ENCODE assay signal across 25 cellular contexts in genomic region chr16:69720822-69721430, GRCh38. TPM values are rescaled to one million over a fixed set of nuclear protein-coding genes. Genes with fewer than 3 reads are reported as not detected.
A peak's percentile ranks its signal among the peaks of the same experiment; 100 is the strongest.
DNase-seq lines count a peak whose midpoint lies in the region; ATAC-seq, FAIRE-seq and TF ChIP-seq lines count a peak whose summit lies in the region.
"Had no signal": no experiment of that assay in that cellular context is flagged by ENCODE, and none has a peak within 500 bp of the region (broad histone marks: within the 10 kb centered on the region; RNA-seq: fewer than 3 reads in every experiment).

No MANE protein-coding gene starts in this region.

- TF ChIP-seq CTCF in HepG2 (CRISPR knock-in tag; IDR thresholded peaks at IDR 0.05) (no peak), right lobe of liver (IDR thresholded peaks at IDR 0.05) (no peak), RWPE1 (conservative IDR thresholded peaks at IDR 0.05; ENCODE audit: low read depth) (no peak), osteocyte (IDR thresholded peaks at IDR 0.05) (no peak), endothelial cell (IDR thresholded peaks at IDR 0.05; ENCODE audit: unreplicated experiment) (no peak), GM23338 (conservative IDR thresholded peaks at IDR 0.05; ENCODE audit: low read depth in 2 of 2) (no peak)

- peaks cover 62% of the 10 kb centered on the region for H3K79me2 ChIP-seq in HepG2 (ENCODE audit: insufficient read depth, low read length)
- peaks cover 31% of the 10 kb centered on the region for H3K79me2 ChIP-seq in GM23338 (replicated peaks; ENCODE audit: insufficient read depth)

- no peaks in the 10 kb centered on the region for H3K27me3 ChIP-seq in HepG2 (ENCODE audit: control insufficient read depth in 1 of 2, insufficient read depth in 2 of 2, low read length in 2 of 2)
- H3K27me3 ChIP-seq in right lobe of liver: no peaks in the 10 kb centered on the region
- no peaks in the 10 kb centered on the region for H3K27me3 ChIP-seq in GM23338 (ENCODE audit: insufficient read depth)
- H3K27me3 ChIP-seq: MG63 had no signal

- peak overlapping the region; percentile 87 for H3K27ac ChIP-seq in HepG2 (ENCODE audit: extremely low read length, insufficient read depth, low read length)
- H3K27ac ChIP-seq in right lobe of liver: no peak overlapping the region
- H3K27ac ChIP-seq in RWPE1: peak overlapping the region; percentile 31; the same call in 1 of the 2 replicates
- no peak overlapping the region for H3K27ac ChIP-seq in GM23338 (ENCODE audit: low read depth)
- H3K27ac ChIP-seq: SK-N-MC had no signal

- H3K27me3 Mint-ChIP-seq in osteocyte (ENCODE audit: unreplicated experiment) (no peaks in the 10 kb centered on the region), endothelial cell (ENCODE audit: unreplicated experiment) (peaks cover 8% of the 10 kb centered on the region), GM23338 (ENCODE audit: insufficient read depth, low read depth, poor library complexity) (peaks cover 5% of the 10 kb centered on the region)
- H3K27me3 Mint-ChIP-seq: B cell; CD4-positive, CD25-positive, alpha-beta regulatory T cell had no signal

- H3K4me1 Mint-ChIP-seq in osteocyte (ENCODE audit: unreplicated experiment) (peaks cover 41% of the 10 kb centered on the region), endothelial cell (ENCODE audit: unreplicated experiment) (peaks cover 10% of the 10 kb centered on the region), GM23338 (peaks cover 14% of the 10 kb centered on the region)

- POLR2A ChIA-PET in HepG2 (lab: Yijun Ruan, JAX) (interaction anchor here (4.0 to 10.0 kb wide), 2 partner anchors 18 to 31 kb away, joined by 46 to 211 read pairs; partner anchors contain the start of gene NOB1), RWPE1 (lab: Yijun Ruan, JAX; ENCODE audit: low non-redundant PET) (no interaction called here)

- in situ Hi-C loops in HepG2 (cut with HindIII; ENCODE audit: extremely low pct_ligation_motif_present, low pct_unique_long_range_greater_than_20kb): no loop called here

- peaks cover 13% of the 10 kb centered on the region; the same call in 1 of the 2 replicates for H3F3A ChIP-seq in GM23338 (replicated peaks; ENCODE audit: low read depth)

- no peak for TF ChIP-seq RAD21 in HepG2 (CRISPR knock-in tag; IDR thresholded peaks at IDR 0.05)

- CTCF ChIA-PET in HepG2 (lab: Yijun Ruan, JAX; ENCODE audit: low intra/inter-chr PET ratio, low total read pairs) (no interaction called here), RWPE1 (lab: Yijun Ruan, JAX) (interaction anchor here (0.6 kb wide), 2 partner anchors 49 to 185 kb away, joined by 6 to 7 read pairs; no protein-coding TSS in a partner anchor)

- DNase-seq in HepG2 (ENCODE audit: low spot score) (no peak), right lobe of liver (no peak), RWPE1 (ENCODE audit: low spot score) (no peak), osteocyte (ENCODE audit: extremely low spot score, unreplicated experiment) (peak; percentile 46), endothelial cell (ENCODE audit: low spot score) (no peak), GM23338 (ENCODE audit: low spot score) (no peak)
- DNase-seq: CD4-positive, CD25-positive, alpha-beta regulatory T cell; COR-L47; DND-41; GOT3; MG63; NCI-H1417; NCI-H187; NCI-H446; NCI-H526; OCI-M1; SHP77 treated with DMSO at 0.1 percent for 48 hours; SW 1271 had no signal

- H3K9ac ChIP-seq in HepG2 (ENCODE audit: insufficient read depth, low read depth, low read length): no peak overlapping the region

- TF ChIP-seq POLR2A in HepG2 (IDR thresholded peaks at IDR 0.05; ENCODE audit: insufficient read depth in 1 of 2, low read depth in 2 of 2, low read length in 2 of 2) (no peak), right lobe of liver (IDR thresholded peaks at IDR 0.05) (no peak)

- H2AFZ ChIP-seq in HepG2 (ENCODE audit: low read length) (no peak overlapping the region), GM23338 (no peak overlapping the region)

- no peak for ATAC-seq in HepG2
- no peak for ATAC-seq in right lobe of liver
- no peak for ATAC-seq in GM23338
- no peak for ATAC-seq in GM18907 (IDR thresholded peaks at IDR 0.05; ENCODE audit: unreplicated experiment)
- ATAC-seq: HCT116 had no signal

- TF ChIP-seq EP300 in HepG2 (IDR thresholded peaks at IDR 0.05; ENCODE audit: low read depth in 2 of 2, low read length in 2 of 2) (no peak), HepG2 (CRISPR knock-in tag; IDR thresholded peaks at IDR 0.05; ENCODE audit: borderline replicate concordance) (no peak)

- H3K9me3 ChIP-seq in HepG2 (ENCODE audit: low read length): no peaks in the 10 kb centered on the region
- H3K9me3 ChIP-seq in right lobe of liver: no peaks in the 10 kb centered on the region
- H3K9me3 ChIP-seq: MG63 had no signal

- BruUV-seq in HepG2 (replicated peaks; lab: Mats Ljungman, UMichigan): no TSS peak

- H3K4me2 ChIP-seq in HepG2 (ENCODE audit: low read depth, low read length) (no peak overlapping the region; the same call in 1 of the 2 replicates), GM23338 (no peak overlapping the region)

- H3K4me1 ChIP-seq in HepG2 (ENCODE audit: insufficient read depth, low read length): peaks cover 66% of the 10 kb centered on the region
- H3K4me1 ChIP-seq in right lobe of liver: no peaks in the 10 kb centered on the region
- peaks cover 13% of the 10 kb centered on the region for H3K4me1 ChIP-seq in GM23338 (ENCODE audit: insufficient read depth)

- H3K27ac Mint-ChIP-seq in osteocyte (ENCODE audit: unreplicated experiment) (no peak overlapping the region), endothelial cell (ENCODE audit: unreplicated experiment) (no peak overlapping the region), GM23338 (no peak overlapping the region)
- H3K27ac Mint-ChIP-seq: B cell; CD4-positive, CD25-positive, alpha-beta regulatory T cell had no signal

- 94% methylated on average over 10 of the region's 10 CpGs for WGBS in HepG2 (ENCODE audit: low lambda C conversion rate)
- 83% methylated on average over 5 of the region's 10 CpGs for WGBS in right lobe of liver (ENCODE audit: insufficient coverage, low coverage, low lambda C conversion rate, missing lambda C conversion rate)

- intact Hi-C loops in HepG2 (cut with micrococcal nuclease; ENCODE audit: unreplicated experiment): no loop called here
- intact Hi-C loops in right lobe of liver (cut with DNase I): no loop called here

- no peak overlapping the region for H3K4me3 ChIP-seq in HepG2 (replicated peaks in 1 of 3; ENCODE audit: insufficient read depth in 1 of 3, low read depth in 2 of 3, low read length in 3 of 3)
- no peak overlapping the region for H3K4me3 ChIP-seq in right lobe of liver
- no peak overlapping the region for H3K4me3 ChIP-seq in GM23338
- H3K4me3 ChIP-seq: MG63, SK-N-MC had no signal

- H4K20me1 ChIP-seq in HepG2 (ENCODE audit: insufficient read depth, low read length) (no peaks in the 10 kb centered on the region), GM23338 (replicated peaks; ENCODE audit: insufficient read depth) (no peaks in the 10 kb centered on the region; the same call in 1 of the 2 replicates)

- FAIRE-seq in HepG2 (lab: Jason Lieb, UNC): no peak
- FAIRE-seq: A204.1, GM12891, HTR-8/SVneo had no signal

- H3K4me3 Mint-ChIP-seq in osteocyte (ENCODE audit: unreplicated experiment) (no peak overlapping the region), endothelial cell (ENCODE audit: unreplicated experiment) (no peak overlapping the region), GM23338 (no peak overlapping the region)
- H3K4me3 Mint-ChIP-seq: B cell; CD4-positive, CD25-positive, alpha-beta regulatory T cell had no signal

- H3K36me3 ChIP-seq in HepG2 (replicated peaks in 1 of 2; ENCODE audit: control insufficient read depth in 1 of 2, insufficient read depth in 2 of 2, low read length in 2 of 2): peaks cover 10 to 31% of the 10 kb centered on the region in 2 experiments
- no peaks in the 10 kb centered on the region for H3K36me3 ChIP-seq in right lobe of liver
- peaks cover 3% of the 10 kb centered on the region; the same call in 1 of the 2 replicates for H3K36me3 ChIP-seq in GM23338 (ENCODE audit: insufficient read depth)

- H3K9me3 Mint-ChIP-seq in osteocyte (ENCODE audit: unreplicated experiment) (no peaks in the 10 kb centered on the region), endothelial cell (ENCODE audit: unreplicated experiment) (no peaks in the 10 kb centered on the region), GM23338 (no peaks in the 10 kb centered on the region)
- H3K9me3 Mint-ChIP-seq: CD4-positive, CD25-positive, alpha-beta regulatory T cell had no signal

- H3K36me3 Mint-ChIP-seq in osteocyte (ENCODE audit: unreplicated experiment) (peaks cover 28% of the 10 kb centered on the region), endothelial cell (ENCODE audit: low read depth, unreplicated experiment) (peaks cover 8% of the 10 kb centered on the region), GM23338 (ENCODE audit: low read depth) (peaks cover 4% of the 10 kb centered on the region; the same call in 2 of the 3 replicates)
- H3K36me3 Mint-ChIP-seq: CD4-positive, CD25-positive, alpha-beta regulatory T cell had no signal

- no peaks in the 10 kb centered on the region for H3K9me2 ChIP-seq in GM23338 (ENCODE audit: insufficient read depth)

RNA-seq across cellular contexts. Expression of gene NQO1, which starts 5.4 kb away (rescaled TPM):
- 1,060 and 1,621 TPM in 2 replicates for total RNA-seq in HepG2 (2016; rRNA removed; fragmentation: Illumina TruSeq; extraction: Trizol)
- total RNA-seq in HepG2 (2016; cell fraction: cytosol; rRNA removed; fragmentation: Illumina TruSeq; extraction: Trizol; ENCODE audit: low read depth): 149 and 161 TPM in 2 replicates
- total RNA-seq in HepG2 (2016; cell fraction: insoluble cytoplasmic fraction; rRNA removed; fragmentation: Illumina TruSeq; extraction: Trizol): 1,077 and 1,733 TPM in 2 replicates
- total RNA-seq in HepG2 (2016; cell fraction: membrane; rRNA removed; fragmentation: Illumina TruSeq; extraction: Trizol): 191 and 197 TPM in 2 replicates
- 379 and 382 TPM in 2 replicates for total RNA-seq in HepG2 (2016; cell fraction: nucleus; rRNA removed; fragmentation: Illumina TruSeq; extraction: Trizol)
- polyA plus RNA-seq in HepG2 (2011; rRNA removed): 304 and 464 TPM in 2 replicates
- polyA plus RNA-seq in HepG2 (2011; cell fraction: cytosol; rRNA removed): 354 and 445 TPM in 2 replicates
- 76.3 and 83.7 TPM in 2 replicates for polyA plus RNA-seq in HepG2 (2011; cell fraction: nucleus; rRNA removed)
- 328 and 393 TPM in 2 replicates for polyA plus RNA-seq in HepG2 (2012)
- 156 and 179 TPM in 2 replicates for polyA plus RNA-seq in HepG2 (2016; cell fraction: cytosol; fragmentation: Illumina TruSeq; extraction: Trizol; ENCODE audit: low read depth)
- 1,625 and 1,852 TPM in 2 replicates for polyA plus RNA-seq in HepG2 (2016; cell fraction: insoluble cytoplasmic fraction; fragmentation: Illumina TruSeq; extraction: Trizol; ENCODE audit: low read depth)
- polyA plus RNA-seq in HepG2 (2016; cell fraction: membrane; fragmentation: Illumina TruSeq; extraction: Trizol; ENCODE audit: low read depth): 151 and 153 TPM in 2 replicates
- 546 and 575 TPM in 2 replicates for polyA plus RNA-seq in HepG2 (2016; cell fraction: nucleus; fragmentation: Illumina TruSeq; extraction: Trizol; ENCODE audit: insufficient read depth, low read depth)
- polyA minus RNA-seq in HepG2 (2011; rRNA and poly(A)+ RNA removed; ENCODE audit: low replicate concordance): 222 and 280 TPM in 2 replicates
- polyA minus RNA-seq in HepG2 (2011; cell fraction: cytosol; rRNA and poly(A)+ RNA removed): 119 and 160 TPM in 2 replicates
- 42.0 and 49.5 TPM in 2 replicates for polyA minus RNA-seq in HepG2 (2011; cell fraction: nucleus; rRNA and poly(A)+ RNA removed)
- total RNA-seq in right lobe of liver: 10 to 100 TPM in 3 of 6 experiments, 1 to 10 TPM in 3; 1.5 to 26.6 (median 8.5) TPM
- total RNA-seq in osteocyte: 389 and 470 TPM in 2 replicates
- total RNA-seq in endothelial cell (ENCODE audit: unreplicated experiment): 29.1 TPM
- 75.9 and 80.9 TPM in 2 replicates for total RNA-seq in GM23338 (2014; rRNA removed; shearing (Covaris generic))
- polyA plus RNA-seq in GM23338 (2016; fragmentation: Nextera tagmentation; extraction: Ambion mirVana): 83.4 and 86.3 TPM in 2 replicates

RNA-seq across cellular contexts. Expression of gene NOB1, which starts 33.8 kb away (rescaled TPM):
- total RNA-seq in HepG2 (2016; rRNA removed; fragmentation: Illumina TruSeq; extraction: Trizol) (47.1 and 83.5 TPM in 2 replicates), right lobe of liver (10 to 100 TPM; 15.5 to 19.5 (median 16.6) TPM), osteocyte (41.9 and 43.3 TPM in 2 replicates), endothelial cell (ENCODE audit: unreplicated experiment) (46.8 TPM)
- total RNA-seq in HepG2 (2016; cell fraction: cytosol; rRNA removed; fragmentation: Illumina TruSeq; extraction: Trizol; ENCODE audit: low read depth): 30.5 and 33.0 TPM in 2 replicates
- total RNA-seq in HepG2 (2016; cell fraction: insoluble cytoplasmic fraction; rRNA removed; fragmentation: Illumina TruSeq; extraction: Trizol): 48.8 and 85.3 TPM in 2 replicates
- 54.4 and 54.7 TPM in 2 replicates for total RNA-seq in HepG2 (2016; cell fraction: membrane; rRNA removed; fragmentation: Illumina TruSeq; extraction: Trizol)
- total RNA-seq in HepG2 (2016; cell fraction: nucleus; rRNA removed; fragmentation: Illumina TruSeq; extraction: Trizol): 37.1 and 40.2 TPM in 2 replicates
- polyA plus RNA-seq in HepG2 (2011; rRNA removed) (159 and 162 TPM in 2 replicates), GM23338 (2016; fragmentation: Nextera tagmentation; extraction: Ambion mirVana) (54.1 and 56.6 TPM in 2 replicates)
- 187 and 245 TPM in 2 replicates for polyA plus RNA-seq in HepG2 (2011; cell fraction: cytosol; rRNA removed)
- polyA plus RNA-seq in HepG2 (2011; cell fraction: nucleus; rRNA removed): 97.8 and 101 TPM in 2 replicates
- polyA plus RNA-seq in HepG2 (2012): 151 and 164 TPM in 2 replicates
- 53.6 and 57.2 TPM in 2 replicates for polyA plus RNA-seq in HepG2 (2016; cell fraction: cytosol; fragmentation: Illumina TruSeq; extraction: Trizol; ENCODE audit: low read depth)
- 224 and 233 TPM in 2 replicates for polyA plus RNA-seq in HepG2 (2016; cell fraction: insoluble cytoplasmic fraction; fragmentation: Illumina TruSeq; extraction: Trizol; ENCODE audit: low read depth)
- 81.4 and 91.5 TPM in 2 replicates for polyA plus RNA-seq in HepG2 (2016; cell fraction: membrane; fragmentation: Illumina TruSeq; extraction: Trizol; ENCODE audit: low read depth)
- 100 and 106 TPM in 2 replicates for polyA plus RNA-seq in HepG2 (2016; cell fraction: nucleus; fragmentation: Illumina TruSeq; extraction: Trizol; ENCODE audit: insufficient read depth, low read depth)
- polyA minus RNA-seq in HepG2 (2011; rRNA and poly(A)+ RNA removed; ENCODE audit: low replicate concordance): 115 and 322 TPM in 2 replicates
- 172 TPM in 2 replicates for polyA minus RNA-seq in HepG2 (2011; cell fraction: cytosol; rRNA and poly(A)+ RNA removed)
- 70.4 and 93.7 TPM in 2 replicates for polyA minus RNA-seq in HepG2 (2011; cell fraction: nucleus; rRNA and poly(A)+ RNA removed)
- total RNA-seq in GM23338 (2014; rRNA removed; shearing (Covaris generic)): 41.4 and 44.1 TPM in 2 replicates

RNA-seq across cellular contexts. Expression of gene WWP2, which starts 41.2 kb away (rescaled TPM):
- total RNA-seq in HepG2 (2016; rRNA removed; fragmentation: Illumina TruSeq; extraction: Trizol) (28.2 and 31.9 TPM in 2 replicates), right lobe of liver (10 to 100 TPM; 18.1 to 24.6 (median 22.4) TPM), osteocyte (36.2 and 38.2 TPM in 2 replicates), endothelial cell (ENCODE audit: unreplicated experiment) (35.3 TPM)
- total RNA-seq in HepG2 (2016; cell fraction: cytosol; rRNA removed; fragmentation: Illumina TruSeq; extraction: Trizol; ENCODE audit: low read depth): 18.6 and 20.3 TPM in 2 replicates
- 25.4 and 28.2 TPM in 2 replicates for total RNA-seq in HepG2 (2016; cell fraction: insoluble cytoplasmic fraction; rRNA removed; fragmentation: Illumina TruSeq; extraction: Trizol)
- 17.7 and 18.1 TPM in 2 replicates for total RNA-seq in HepG2 (2016; cell fraction: membrane; rRNA removed; fragmentation: Illumina TruSeq; extraction: Trizol)
- total RNA-seq in HepG2 (2016; cell fraction: nucleus; rRNA removed; fragmentation: Illumina TruSeq; extraction: Trizol): 36.0 and 41.1 TPM in 2 replicates
- polyA plus RNA-seq in HepG2 (2011; rRNA removed) (11.4 and 13.6 TPM in 2 replicates), GM23338 (2016; fragmentation: Nextera tagmentation; extraction: Ambion mirVana) (11.6 and 12.3 TPM in 2 replicates)
- polyA plus RNA-seq in HepG2 (2011; cell fraction: cytosol; rRNA removed): 7.5 and 8.1 TPM in 2 replicates
- polyA plus RNA-seq in HepG2 (2011; cell fraction: nucleus; rRNA removed): 45.3 and 46.4 TPM in 2 replicates
- polyA plus RNA-seq in HepG2 (2012): 25.4 and 26.4 TPM in 2 replicates
- 3.6 and 3.7 TPM in 2 replicates for polyA plus RNA-seq in HepG2 (2016; cell fraction: cytosol; fragmentation: Illumina TruSeq; extraction: Trizol; ENCODE audit: low read depth)
- 23.4 and 32.9 TPM in 2 replicates for polyA plus RNA-seq in HepG2 (2016; cell fraction: insoluble cytoplasmic fraction; fragmentation: Illumina TruSeq; extraction: Trizol; ENCODE audit: low read depth)
- 9.8 and 10.7 TPM in 2 replicates for polyA plus RNA-seq in HepG2 (2016; cell fraction: membrane; fragmentation: Illumina TruSeq; extraction: Trizol; ENCODE audit: low read depth)
- polyA plus RNA-seq in HepG2 (2016; cell fraction: nucleus; fragmentation: Illumina TruSeq; extraction: Trizol; ENCODE audit: insufficient read depth, low read depth): 61.5 and 63.2 TPM in 2 replicates
- polyA minus RNA-seq in HepG2 (2011; rRNA and poly(A)+ RNA removed; ENCODE audit: low replicate concordance): 17.8 and 29.5 TPM in 2 replicates
- polyA minus RNA-seq in HepG2 (2011; cell fraction: cytosol; rRNA and poly(A)+ RNA removed): 12.8 and 16.9 TPM in 2 replicates
- 37.2 and 39.9 TPM in 2 replicates for polyA minus RNA-seq in HepG2 (2011; cell fraction: nucleus; rRNA and poly(A)+ RNA removed)
- total RNA-seq in GM23338 (2014; rRNA removed; shearing (Covaris generic)): 29.2 and 35.5 TPM in 2 replicates

Comparison
In these comparisons a context has a peak if more than half of its experiments do, and no peak if none do; other contexts are left out.
1. H3K27ac ChIP-seq: peak in HepG2 (single experiment) and RWPE1 (single experiment); none in right lobe of liver (0 of 3) and GM23338 (single experiment).